Comparison of ENCODE assay signal across 13 cellular contexts in the genomic region with DNA sequence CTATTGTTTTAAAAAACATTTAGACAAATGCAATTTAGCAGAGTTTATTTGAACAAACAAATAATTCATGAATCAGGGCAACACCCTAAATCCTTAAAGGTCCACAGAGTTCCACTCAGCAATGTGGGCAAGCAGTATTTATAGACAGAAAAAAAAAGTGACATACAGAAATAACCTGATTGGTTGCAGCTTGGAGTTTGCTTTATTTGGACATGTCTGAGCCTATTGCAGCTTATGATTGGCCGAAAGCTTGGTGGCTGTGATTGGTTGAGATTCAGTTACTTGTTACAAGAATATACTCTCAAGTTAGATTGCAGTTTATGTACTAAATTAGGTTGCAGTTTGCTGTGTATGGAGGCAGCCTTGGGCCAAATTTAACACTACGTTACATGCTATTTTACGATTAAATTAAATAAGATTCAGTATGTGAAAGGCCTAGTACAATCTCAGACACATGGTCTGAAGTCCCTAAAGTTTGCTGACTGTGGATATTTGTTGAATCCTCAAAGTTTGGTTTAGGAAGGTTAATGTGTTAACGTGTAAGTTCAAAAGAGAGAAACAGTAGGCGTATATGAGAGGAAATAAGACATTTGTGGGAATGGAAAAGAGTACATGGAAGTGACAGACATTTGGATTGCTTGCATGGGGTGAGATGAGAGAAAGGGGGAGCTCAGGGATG.
"Had no signal": no experiment of that assay in that cellular context is flagged by ENCODE, and none has a peak within 500 bp of the region (broad histone marks: within the 10 kb centered on the region; RNA-seq: fewer than 3 reads in every experiment).

No MANE protein-coding gene starts in this region.

- H3K27me3 ChIP-seq: colonic mucosa, gastrocnemius medialis, stomach had no signal

- H3K4me3 Mint-ChIP-seq: activated CD4-positive, alpha-beta T cell treated with anti-CD3 and anti-CD28 coated beads for 36 hours; activated naive CD4-positive, alpha-beta T cell treated with anti-CD3 and anti-CD28 coated beads, Interleukin-2, amount 10 ng/mL, durations not matched to agents 7 days and 5 days; activated T-helper 17 cell treated with anti-CD3 and anti-CD28 coated beads, Interleukin-2, amount 50 U/mL, for 72 hours; memory B cell; nephron had no signal

- ATAC-seq: activated CD4-positive, alpha-beta T cell treated with anti-CD3 and anti-CD28 coated beads for 36 hours; activated T-helper 17 cell treated with anti-CD3 and anti-CD28 coated beads, Interleukin-2, amount 50 U/mL, for 72 hours; gastrocnemius medialis had no signal

- H3K27me3 Mint-ChIP-seq: activated T-helper 17 cell treated with anti-CD3 and anti-CD28 coated beads, Interleukin-2, amount 50 U/mL, for 72 hours had no signal

- DNase-seq: activated CD4-positive, alpha-beta T cell treated with anti-CD3 and anti-CD28 coated beads for 36 hours; activated naive CD4-positive, alpha-beta T cell treated with anti-CD3 and anti-CD28 coated beads, Interleukin-2, amount 10 ng/mL, durations not matched to agents 7 days and 5 days; caudate nucleus; colonic mucosa; gastrocnemius medialis; left ventricle myocardium inferior; stimulated activated CD4-positive, alpha-beta T cell treated with anti-CD3 and anti-CD28 coated beads, Interleukin-4, amount 100 ng/mL, for 4 hours; stomach; T1000; WERI-Rb-1 had no signal

- H3K9me3 Mint-ChIP-seq: activated naive CD4-positive, alpha-beta T cell treated with anti-CD3 and anti-CD28 coated beads, Interleukin-2, amount 10 ng/mL, durations not matched to agents 7 days and 5 days; activated T-helper 17 cell treated with anti-CD3 and anti-CD28 coated beads, Interleukin-2, amount 50 U/mL, for 72 hours; memory B cell; nephron had no signal

- H3K36me3 ChIP-seq: colonic mucosa, gastrocnemius medialis, left ventricle myocardium inferior, stomach, WERI-Rb-1 had no signal

- H3K4me1 Mint-ChIP-seq: memory B cell, nephron had no signal

- H3K27ac Mint-ChIP-seq: activated CD4-positive, alpha-beta T cell treated with anti-CD3 and anti-CD28 coated beads for 36 hours; activated naive CD4-positive, alpha-beta T cell treated with anti-CD3 and anti-CD28 coated beads, Interleukin-2, amount 10 ng/mL, durations not matched to agents 7 days and 5 days; activated T-helper 17 cell treated with anti-CD3 and anti-CD28 coated beads, Interleukin-2, amount 50 U/mL, for 72 hours; memory B cell; nephron had no signal

- H3K27ac ChIP-seq: colonic mucosa, gastrocnemius medialis, left ventricle myocardium inferior, stomach, WERI-Rb-1 had no signal

- H3K9me3 ChIP-seq: colonic mucosa, gastrocnemius medialis, left ventricle myocardium inferior, stomach had no signal

- H3K36me3 Mint-ChIP-seq: activated naive CD4-positive, alpha-beta T cell treated with anti-CD3 and anti-CD28 coated beads, Interleukin-2, amount 10 ng/mL, durations not matched to agents 7 days and 5 days; memory B cell had no signal

- H3K4me1 ChIP-seq: colonic mucosa, gastrocnemius medialis, left ventricle myocardium inferior, stomach had no signal

- H3K4me3 ChIP-seq: colonic mucosa, gastrocnemius medialis, left ventricle myocardium inferior, stomach had no signal
